ENCODE assay signal across 8 cellular contexts in genomic region chr6:33392168-33392947, GRCh38.
DNase-seq lines count a peak whose midpoint lies in the region; ATAC-seq and TF ChIP-seq lines count a peak whose summit lies in the region.

No MANE protein-coding gene starts in this region.

- H3K4me2 ChIP-seq in parathyroid adenoma (ENCODE audit: low read length), result peak overlapping the region; percentile 79

- H3K9ac ChIP-seq in parathyroid adenoma, result no peak overlapping the region

- TF ChIP-seq CTCF in epithelial cell of esophagus (IDR thresholded peaks at IDR 0.05; ENCODE audit: insufficient read depth, low read depth, low read length, missing control alignments) (no peak), parathyroid adenoma (IDR thresholded peaks at IDR 0.05) (no peak)

- H3K36me3 ChIP-seq in parathyroid adenoma (ENCODE audit: control insufficient read depth, insufficient read depth, low read length), result no peaks in the 10 kb centered on the region

- ATAC-seq in GM21529 (IDR thresholded peaks at IDR 0.05; ENCODE audit: unreplicated experiment), result peak; percentile 10

- no peak overlapping the region for H3K27ac ChIP-seq in parathyroid adenoma

- H3K27me3 ChIP-seq in parathyroid adenoma (ENCODE audit: control insufficient read depth, insufficient read depth, low read length), result no peaks in the 10 kb centered on the region

- H3K9me3 ChIP-seq in parathyroid adenoma (ENCODE audit: control insufficient read depth, low read length), result no peaks in the 10 kb centered on the region

- H2AFZ ChIP-seq in parathyroid adenoma, result peak overlapping the region; percentile 71

- H3K79me2 ChIP-seq in parathyroid adenoma, result no peaks in the 10 kb centered on the region

- peaks cover 12% of the 10 kb centered on the region for H3K4me1 ChIP-seq in parathyroid adenoma

- DNase-seq in CD1c-positive myeloid dendritic cell (ENCODE audit: extremely low spot score), result peak; percentile 71
- DNase-seq in RKO (ENCODE audit: low spot score), result peak; percentile 66
- DNase-seq in epithelial cell of esophagus (ENCODE audit: low read depth), result peak; percentile 40
- no peak for DNase-seq in stimulated activated CD4-positive, alpha-beta T cell treated with anti-CD3 and anti-CD28 coated beads, Interleukin-15, amount 100 ng/mL, for 24 hours
- no peak for DNase-seq in HCEC 1CT
- DNase-seq in activated CD4-positive, alpha-beta T cell treated with anti-CD3 and anti-CD28 coated beads for 48 hours, result no peak

- H3K4me3 ChIP-seq in epithelial cell of esophagus (ENCODE audit: low read length) (peak overlapping the region; percentile 74), parathyroid adenoma (ENCODE audit: low read depth, low read length) (peak overlapping the region; percentile 47)

Comparison
In these comparisons a context has a peak if more than half of its experiments do, and no peak if none do; other contexts are left out.
1. DNase-seq: peak in CD1c-positive myeloid dendritic cell (single experiment), RKO (single experiment) and epithelial cell of esophagus (single experiment); none in stimulated activated CD4-positive, alpha-beta T cell treated with anti-CD3 and anti-CD28 coated beads, Interleukin-15, amount 100 ng/mL, for 24 hours (single experiment), HCEC 1CT (single experiment) and activated CD4-positive, alpha-beta T cell treated with anti-CD3 and anti-CD28 coated beads for 48 hours (single experiment).